In genomic region chr15:29063646-29064045, GRCh38 we compare ENCODE assay signal across 31 cellular contexts.
"Had no signal": no experiment of that assay in that cellular context is flagged by ENCODE, and none has a peak within 500 bp of the region (broad histone marks: within the 10 kb centered on the region; RNA-seq: fewer than 3 reads in every experiment).

No MANE protein-coding gene starts in this region.

- ATAC-seq: activated CD4-positive, alpha-beta T cell treated with anti-CD3 and anti-CD28 coated beads for 36 hours; activated CD8-positive, alpha-beta memory T cell treated with anti-CD3 and anti-CD28 coated beads, Interleukin-2, amount 10 ng/mL, durations not matched to agents 7 days and 5 days; activated CD8-positive, alpha-beta T cell treated with anti-CD3 and anti-CD28 coated beads, Interleukin-2, amount 10 ng/mL, durations not matched to agents 7 days and 5 days; body of pancreas; effector memory CD8-positive, alpha-beta T cell; gastroesophageal sphincter had no signal

- H3K27ac Mint-ChIP-seq: activated CD4-positive, alpha-beta memory T cell treated with anti-CD3 and anti-CD28 coated beads for 36 hours; activated CD4-positive, alpha-beta T cell treated with anti-CD3 and anti-CD28 coated beads for 36 hours; activated CD4-positive, alpha-beta T cell treated with anti-CD3 and anti-CD28 coated beads, Interleukin-2, amount 10 ng/mL, durations not matched to agents 24 days and 14 days; activated CD8-positive, alpha-beta memory T cell treated with anti-CD3 and anti-CD28 coated beads, Interleukin-2, amount 10 ng/mL, durations not matched to agents 7 days and 5 days; activated CD8-positive, alpha-beta T cell treated with anti-CD3 and anti-CD28 coated beads, Interleukin-2, amount 10 ng/mL, durations not matched to agents 7 days and 5 days; activated naive CD4-positive, alpha-beta T cell treated with anti-CD3 and anti-CD28 coated beads for 36 hours; activated naive CD8-positive, alpha-beta T cell treated with anti-CD3 and anti-CD28 coated beads, Interleukin-2, amount 10 ng/mL, durations not matched to agents 7 days and 5 days; activated T-helper 1 cell treated with anti-CD3 and anti-CD28 coated beads, Interleukin-12 subunit alpha, Interleukin-12 subunit beta, Interleukin-2, Interleukin-4 antibody, amounts not matched to agents 30 ng/mL and 10 ng/mL and 1 ng/mL, durations not matched to agents 14 hours and 24 hours and 36 hours; activated T-helper 2 cell treated with anti-CD3 and anti-CD28 coated beads, Interferon-gamma antibody, Interleukin-2, Interleukin-4, amounts not matched to agents 10 μg/mL and 5 μg/mL and 100 μg/mL, durations not matched to agents 14 hours and 24 hours and 36 hours had no signal

- H3K4me1 Mint-ChIP-seq: activated CD4-positive, alpha-beta T cell treated with anti-CD3 and anti-CD28 coated beads, Interleukin-2, amount 10 ng/mL, durations not matched to agents 24 days and 14 days had no signal

- H3K9me3 Mint-ChIP-seq: activated CD4-positive, alpha-beta T cell treated with anti-CD3 and anti-CD28 coated beads, Interleukin-2, amount 10 ng/mL, durations not matched to agents 24 days and 14 days; activated naive CD4-positive, alpha-beta T cell treated with anti-CD3 and anti-CD28 coated beads, Interleukin-2, amount 50 U/mL, for 24 hours; activated naive CD8-positive, alpha-beta T cell treated with anti-CD3 and anti-CD28 coated beads, Interleukin-2, amount 10 ng/mL, durations not matched to agents 7 days and 5 days; activated T-helper 1 cell treated with anti-CD3 and anti-CD28 coated beads, Interleukin-12 subunit alpha, Interleukin-12 subunit beta, Interleukin-2, Interleukin-4 antibody, amounts not matched to agents 30 ng/mL and 10 ng/mL and 1 ng/mL, durations not matched to agents 14 hours and 24 hours and 36 hours; activated T-helper 2 cell treated with anti-CD3 and anti-CD28 coated beads, Interferon-gamma antibody, Interleukin-2, Interleukin-4, amounts not matched to agents 10 μg/mL and 5 μg/mL and 100 μg/mL, durations not matched to agents 14 hours and 24 hours and 36 hours; effector memory CD8-positive, alpha-beta T cell had no signal

- H3K27me3 Mint-ChIP-seq: activated CD4-positive, alpha-beta memory T cell treated with anti-CD3 and anti-CD28 coated beads for 36 hours; activated CD4-positive, alpha-beta T cell treated with anti-CD3 and anti-CD28 coated beads for 36 hours; activated CD4-positive, alpha-beta T cell treated with anti-CD3 and anti-CD28 coated beads, Interleukin-2, amount 10 ng/mL, durations not matched to agents 24 days and 14 days; activated CD8-positive, alpha-beta memory T cell treated with anti-CD3 and anti-CD28 coated beads, Interleukin-2, amount 10 ng/mL, durations not matched to agents 7 days and 5 days; activated naive CD4-positive, alpha-beta T cell treated with anti-CD3 and anti-CD28 coated beads, Interleukin-2, amount 50 U/mL, for 24 hours; activated naive CD8-positive, alpha-beta T cell treated with anti-CD3 and anti-CD28 coated beads, Interleukin-2, amount 10 ng/mL, durations not matched to agents 7 days and 5 days had no signal

- FAIRE-seq: colon, endometrium, endothelial cell of umbilical vein had no signal

- H3K4me3 Mint-ChIP-seq: activated CD4-positive, alpha-beta memory T cell treated with anti-CD3 and anti-CD28 coated beads for 36 hours; activated CD4-positive, alpha-beta T cell treated with anti-CD3 and anti-CD28 coated beads for 36 hours; activated CD4-positive, alpha-beta T cell treated with anti-CD3 and anti-CD28 coated beads, Interleukin-2, amount 10 ng/mL, durations not matched to agents 24 days and 14 days; activated CD8-positive, alpha-beta memory T cell treated with anti-CD3 and anti-CD28 coated beads, Interleukin-2, amount 10 ng/mL, durations not matched to agents 7 days and 5 days; activated CD8-positive, alpha-beta T cell treated with anti-CD3 and anti-CD28 coated beads, Interleukin-2, amount 10 ng/mL, durations not matched to agents 7 days and 5 days; activated naive CD4-positive, alpha-beta T cell treated with anti-CD3 and anti-CD28 coated beads for 36 hours; activated naive CD4-positive, alpha-beta T cell treated with anti-CD3 and anti-CD28 coated beads, Interleukin-2, amount 50 U/mL, for 24 hours; activated naive CD8-positive, alpha-beta T cell treated with anti-CD3 and anti-CD28 coated beads, Interleukin-2, amount 10 ng/mL, durations not matched to agents 7 days and 5 days; activated T-helper 1 cell treated with anti-CD3 and anti-CD28 coated beads, Interleukin-12 subunit alpha, Interleukin-12 subunit beta, Interleukin-2, Interleukin-4 antibody, amounts not matched to agents 30 ng/mL and 10 ng/mL and 1 ng/mL, durations not matched to agents 14 hours and 24 hours and 36 hours; effector memory CD8-positive, alpha-beta T cell had no signal

- DNase-seq: activated CD4-positive, alpha-beta memory T cell treated with anti-CD3 and anti-CD28 coated beads for 36 hours; activated CD4-positive, alpha-beta T cell treated with anti-CD3 and anti-CD28 coated beads for 36 hours; activated CD4-positive, alpha-beta T cell treated with anti-CD3 and anti-CD28 coated beads, Interleukin-2, amount 10 ng/mL, durations not matched to agents 24 days and 14 days; activated CD4-positive, CD25-positive, alpha-beta regulatory T cell; activated CD4-positive, CD25-positive, alpha-beta regulatory T cell treated with anti-CD3 and anti-CD28 coated beads, Interleukin-2, amount 50 U/mL, for 72 hours; activated CD8-positive, alpha-beta memory T cell treated with anti-CD3 and anti-CD28 coated beads, Interleukin-2, amount 10 ng/mL, durations not matched to agents 7 days and 5 days; activated CD8-positive, alpha-beta memory T cell treated with anti-CD3 and anti-CD28 coated beads, Interleukin-2, amount 50 U/mL, for 4 hours; activated CD8-positive, alpha-beta T cell treated with anti-CD3 and anti-CD28 coated beads, Interleukin-2, amount 10 ng/mL, durations not matched to agents 7 days and 5 days; activated effector memory CD4-positive, alpha-beta T cell treated with anti-CD3 and anti-CD28 coated beads, Interleukin-2, amount 50 U/mL, for 16 hours; activated naive CD4-positive, alpha-beta T cell treated with anti-CD3 and anti-CD28 coated beads for 36 hours; activated naive CD8-positive, alpha-beta T cell treated with anti-CD3 and anti-CD28 coated beads, Interleukin-2, amount 10 ng/mL, durations not matched to agents 7 days and 5 days; activated T-cell treated with anti-CD3 and anti-CD28 coated beads, Interleukin-2, amount 50 U/mL, for 1 hour; activated T-cell treated with anti-CD3 and anti-CD28 coated beads, Interleukin-2, amount 50 U/mL, for 48 hours; amniotic stem cell; aorta; caudate nucleus; cortex of kidney; dermis blood vessel endothelial cell; effector CD4-positive, alpha-beta T cell; effector memory CD8-positive, alpha-beta T cell; esophagus squamous epithelium; foreskin melanocyte; T-helper 2 cell had no signal
